In the genomic region with DNA sequence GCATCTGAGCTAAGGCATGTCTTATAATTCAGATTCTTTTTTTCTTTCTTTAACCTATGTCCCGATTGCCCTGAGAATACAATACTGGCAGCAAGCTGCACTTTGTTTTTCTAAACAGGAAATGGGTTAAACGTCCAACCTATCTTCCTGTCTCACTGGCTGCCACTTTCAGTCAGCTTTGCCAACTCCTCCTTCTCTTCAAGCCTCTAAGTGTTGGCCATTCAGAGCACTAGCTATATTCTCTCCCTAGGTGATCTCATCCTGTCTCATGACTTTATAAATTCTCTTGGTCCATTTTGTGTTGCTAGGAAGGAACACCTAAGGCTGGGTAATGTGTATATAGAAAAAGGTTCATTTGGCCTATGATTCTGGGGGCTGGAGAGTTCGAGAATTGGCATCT, we compare ENCODE assay signal across 25 cellular contexts.
DNase-seq lines count a peak whose midpoint lies in the region; ATAC-seq and TF ChIP-seq lines count a peak whose summit lies in the region.
"Had no signal": no experiment of that assay in that cellular context is flagged by ENCODE, and none has a peak within 500 bp of the region (broad histone marks: within the 10 kb centered on the region; RNA-seq: fewer than 3 reads in every experiment).

No MANE protein-coding gene starts in this region.

- ATAC-seq in activated T-helper 17 cell treated with anti-CD3 and anti-CD28 coated beads, Interleukin-2, amount 50 U/mL, for 72 hours (replicated peaks): peak; percentile 56
- ATAC-seq in GM19351 (IDR thresholded peaks at IDR 0.05; ENCODE audit: unreplicated experiment): no peak
- ATAC-seq: naive thymus-derived CD8-positive, alpha-beta T cell; pancreas; stimulated activated memory B cell treated with anti-CD40 and anti-IgM and Interleukin-4, amounts not matched to agents 10 μg/mL and 1 μg/mL and 100 μg/mL, for 72 hours had no signal

- TF ChIP-seq CTCF in fibroblast of pulmonary artery (IDR thresholded peaks at IDR 0.05; ENCODE audit: low read length, missing control alignments): no peak

- no peaks in the 10 kb centered on the region for H3K36me3 ChIP-seq in ACC112 (ENCODE audit: insufficient read depth, low read length)
- H3K36me3 ChIP-seq: left ventricle myocardium inferior, pancreas, right atrium auricular region, SJCRH30, spleen had no signal

- H3K4me3 ChIP-seq in ACC112 (ENCODE audit: low read depth, low read length) (no peak overlapping the region), fibroblast of pulmonary artery (replicated peaks; ENCODE audit: low read depth, low read length) (no peak overlapping the region)
- H3K4me3 ChIP-seq in Jurkat, Clone E6-1 (ENCODE audit: low read length): no peak overlapping the region
- H3K4me3 ChIP-seq: left ventricle myocardium inferior, pancreas, right atrium auricular region, SJCRH30, spleen had no signal

- H3K4me3 Mint-ChIP-seq in activated T-helper 17 cell treated with anti-CD3 and anti-CD28 coated beads, Interleukin-2, amount 50 U/mL, for 72 hours: no peak overlapping the region
- H3K4me3 Mint-ChIP-seq: activated naive CD4-positive, alpha-beta T cell treated with anti-CD3 and anti-CD28 coated beads, Interleukin-2, amount 50 U/mL, for 24 hours; activated T-helper 1 cell treated with anti-CD3 and anti-CD28 coated beads, Interleukin-12 subunit alpha, Interleukin-12 subunit beta, Interleukin-2, Interleukin-4 antibody, amounts not matched to agents 30 ng/mL and 10 ng/mL and 1 ng/mL, durations not matched to agents 14 hours and 24 hours and 36 hours; dendritic cell treated with granulocyte-macrophage colony-stimulating factor and Interleukin-4, amounts not matched to agents 40 ng/mL and 50 ng/mL, for 4 days; naive thymus-derived CD8-positive, alpha-beta T cell; stimulated activated memory B cell treated with anti-CD40 and anti-IgM and Interleukin-4, amounts not matched to agents 10 μg/mL and 1 μg/mL and 100 μg/mL, for 72 hours had no signal

- no peaks in the 10 kb centered on the region for H3K36me3 Mint-ChIP-seq in activated T-helper 17 cell treated with anti-CD3 and anti-CD28 coated beads, Interleukin-2, amount 50 U/mL, for 72 hours (ENCODE audit: low read depth)
- H3K36me3 Mint-ChIP-seq: stimulated activated memory B cell treated with anti-CD40 and anti-IgM and Interleukin-4, amounts not matched to agents 10 μg/mL and 1 μg/mL and 100 μg/mL, for 72 hours had no signal

- no peak overlapping the region for H3K27ac ChIP-seq in ACC112 (ENCODE audit: low read depth, low read length)
- H3K27ac ChIP-seq: C4-2B, left ventricle myocardium inferior, pancreas, right atrium auricular region, SJCRH30, spleen had no signal

- H3K4me1 ChIP-seq in ACC112 (ENCODE audit: control insufficient read depth, insufficient read depth, low read length, unreplicated experiment): no peaks in the 10 kb centered on the region
- H3K4me1 ChIP-seq: pancreas, SJCRH30, spleen had no signal

- peak overlapping the region; percentile 4 for H3K27ac Mint-ChIP-seq in activated T-helper 17 cell treated with anti-CD3 and anti-CD28 coated beads, Interleukin-2, amount 50 U/mL, for 72 hours
- H3K27ac Mint-ChIP-seq: activated naive CD4-positive, alpha-beta T cell treated with anti-CD3 and anti-CD28 coated beads, Interleukin-2, amount 50 U/mL, for 24 hours; dendritic cell treated with granulocyte-macrophage colony-stimulating factor and Interleukin-4, amounts not matched to agents 40 ng/mL and 50 ng/mL, for 4 days; stimulated activated memory B cell treated with anti-CD40 and anti-IgM and Interleukin-4, amounts not matched to agents 10 μg/mL and 1 μg/mL and 100 μg/mL, for 72 hours had no signal

- peaks cover 16% of the 10 kb centered on the region for H3K27me3 Mint-ChIP-seq in activated T-helper 17 cell treated with anti-CD3 and anti-CD28 coated beads, Interleukin-2, amount 50 U/mL, for 72 hours
- H3K27me3 Mint-ChIP-seq: dendritic cell treated with granulocyte-macrophage colony-stimulating factor and Interleukin-4, amounts not matched to agents 40 ng/mL and 50 ng/mL, for 4 days had no signal

- DNase-seq in Jurkat, Clone E6-1 (ENCODE audit: low read depth, low spot score): peak; percentile 60
- DNase-seq in fibroblast of pulmonary artery (ENCODE audit: low read depth) (peak; percentile 36), AG20443 (ENCODE audit: low spot score) (no peak), hypothalamus (lab: John Stamatoyannopoulos, UW) (no peak)
- DNase-seq: activated CD4-positive, alpha-beta T cell treated with anti-CD3 and anti-CD28 coated beads for 1 hour; IMR-90; left ventricle myocardium inferior; midbrain; MV-4-11; naive thymus-derived CD8-positive, alpha-beta T cell; NCI-H524; NK-92 treated with Interleukin-12 subunit alpha and Interleukin-12 subunit beta, amount 100 ng/mL, for 24 hours; pancreas; SJCRH30; spleen; stimulated activated CD4-positive, alpha-beta T cell treated with anti-CD3 and anti-CD28 coated beads, Interleukin-2, amount 100 ng/mL, for 48 hours had no signal

- no peaks in the 10 kb centered on the region for H3K79me2 ChIP-seq in ACC112 (ENCODE audit: control insufficient read depth, insufficient read depth, low read length, unreplicated experiment)

- H2AFZ ChIP-seq in ACC112 (ENCODE audit: low read length, unreplicated experiment): peak overlapping the region; percentile 41

- peaks cover 11% of the 10 kb centered on the region for H3K4me1 Mint-ChIP-seq in activated T-helper 17 cell treated with anti-CD3 and anti-CD28 coated beads, Interleukin-2, amount 50 U/mL, for 72 hours
- H3K4me1 Mint-ChIP-seq: stimulated activated memory B cell treated with anti-CD40 and anti-IgM and Interleukin-4, amounts not matched to agents 10 μg/mL and 1 μg/mL and 100 μg/mL, for 72 hours had no signal

- H3K27me3 ChIP-seq in ACC112 (ENCODE audit: insufficient read depth, low read length): no peaks in the 10 kb centered on the region
- H3K27me3 ChIP-seq: pancreas, right atrium auricular region, SJCRH30, spleen had no signal

- H3K9me3 Mint-ChIP-seq in activated T-helper 17 cell treated with anti-CD3 and anti-CD28 coated beads, Interleukin-2, amount 50 U/mL, for 72 hours: peaks cover 4% of the 10 kb centered on the region
- H3K9me3 Mint-ChIP-seq: activated naive CD4-positive, alpha-beta T cell treated with anti-CD3 and anti-CD28 coated beads, Interleukin-2, amount 50 U/mL, for 24 hours had no signal

Comparison
In these comparisons a context has a peak if more than half of its experiments do, and no peak if none do; other contexts are left out.
1. DNase-seq: peak in Jurkat, Clone E6-1 (single experiment) and fibroblast of pulmonary artery (single experiment); none in AG20443 (single experiment) and hypothalamus (0 of 51).